ENCODE assay signal across 8 cellular contexts in the genomic region with DNA sequence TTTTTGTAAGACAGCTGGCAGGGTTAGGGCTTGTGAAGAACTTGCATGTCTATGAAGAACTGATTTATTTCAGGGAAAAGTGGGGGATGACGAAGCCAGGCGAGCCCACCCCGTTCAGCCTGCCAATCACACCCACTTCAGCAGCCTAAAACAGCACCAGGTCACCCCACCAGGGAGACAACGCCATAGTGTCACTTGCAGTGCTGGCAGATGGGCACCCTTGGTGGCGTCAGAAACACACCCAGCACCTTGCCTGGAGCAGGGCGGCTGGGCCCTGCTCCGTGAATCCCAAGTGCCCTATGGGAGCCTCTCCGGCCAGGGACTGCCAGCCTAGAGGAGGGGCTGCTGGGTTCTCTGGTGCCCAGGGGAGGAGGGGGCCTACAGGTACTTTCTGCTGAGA. TPM values are rescaled to one million over a fixed set of nuclear protein-coding genes. Genes with fewer than 3 reads are reported as not detected.
A peak's percentile ranks its signal among the peaks of the same experiment; 100 is the strongest.
DNase-seq lines count a peak whose midpoint lies in the region; ATAC-seq and TF ChIP-seq lines count a peak whose summit lies in the region.

No MANE protein-coding gene starts in this region.

- H3K4me1 Mint-ChIP-seq in activated CD8-positive, alpha-beta memory T cell treated with anti-CD3 and anti-CD28 coated beads, Interleukin-2, amount 10 ng/mL, durations not matched to agents 7 days and 5 days, result peaks cover 40% of the 10 kb centered on the region
- peaks cover 34% of the 10 kb centered on the region for H3K4me1 Mint-ChIP-seq in activated T-helper 1 cell treated with anti-CD3 and anti-CD28 coated beads, Interleukin-12 subunit alpha, Interleukin-12 subunit beta, Interleukin-2, Interleukin-4 antibody, amounts not matched to agents 30 ng/mL and 10 ng/mL and 1 ng/mL, durations not matched to agents 14 hours and 24 hours and 36 hours (ENCODE audit: low read depth)

- 32% methylated on average over 3 of the region's 8 CpGs for WGBS in suprapubic skin

- peaks cover 55% of the 10 kb centered on the region for H3K4me1 ChIP-seq in suprapubic skin

- CTCF ChIA-PET in activated CD8-positive, alpha-beta memory T cell treated with anti-CD3 and anti-CD28 coated beads, Interleukin-2, amount 10 ng/mL, durations not matched to agents 7 days and 5 days (lab: Charles Lee), result interaction anchor here (1.3 kb wide), 1 partner anchor 125 kb away, joined by 3 read pairs; no protein-coding TSS in a partner anchor

- no peak for TF ChIP-seq POLR2A in suprapubic skin (IDR thresholded peaks at IDR 0.05)

- no peak for DNase-seq in activated CD8-positive, alpha-beta memory T cell treated with anti-CD3 and anti-CD28 coated beads, Interleukin-2, amount 10 ng/mL, durations not matched to agents 7 days and 5 days
- no peak for DNase-seq in activated CD8-positive, alpha-beta memory T cell treated with anti-CD3 and anti-CD28 coated beads, Interleukin-2, amount 50 U/mL, for 48 hours
- no peak for DNase-seq in activated T-helper 1 cell treated with anti-CD3 and anti-CD28 coated beads, Interleukin-12 subunit alpha, Interleukin-12 subunit beta, Interleukin-2, Interleukin-4 antibody, amounts not matched to agents 30 ng/mL and 10 ng/mL and 1 ng/mL, durations not matched to agents 14 hours and 24 hours and 36 hours (ENCODE audit: low spot score)
- DNase-seq in left colon (peak; percentile 43 to 44), suprapubic skin (ENCODE audit: low spot score in 2 of 2) (no peak), A172 (ENCODE audit: low spot score) (no peak), NCI-H446 (lab: John Stamatoyannopoulos, UW) (no peak)

- no peak for ATAC-seq in activated CD8-positive, alpha-beta memory T cell treated with anti-CD3 and anti-CD28 coated beads, Interleukin-2, amount 10 ng/mL, durations not matched to agents 7 days and 5 days
- ATAC-seq in left colon, result peak; percentile 13
- no peak for ATAC-seq in HG03460 (IDR thresholded peaks at IDR 0.05; ENCODE audit: unreplicated experiment)

- no peaks in the 10 kb centered on the region for H3K27me3 ChIP-seq in suprapubic skin

- H3K36me3 ChIP-seq in suprapubic skin, result peaks cover 38% of the 10 kb centered on the region

- H3K27me3 Mint-ChIP-seq in activated CD8-positive, alpha-beta memory T cell treated with anti-CD3 and anti-CD28 coated beads, Interleukin-2, amount 10 ng/mL, durations not matched to agents 7 days and 5 days, result no peaks in the 10 kb centered on the region
- no peaks in the 10 kb centered on the region for H3K27me3 Mint-ChIP-seq in activated T-helper 1 cell treated with anti-CD3 and anti-CD28 coated beads, Interleukin-12 subunit alpha, Interleukin-12 subunit beta, Interleukin-2, Interleukin-4 antibody, amounts not matched to agents 30 ng/mL and 10 ng/mL and 1 ng/mL, durations not matched to agents 14 hours and 24 hours and 36 hours (ENCODE audit: insufficient read depth)

- peak overlapping the region; percentile 77 for H3K27ac Mint-ChIP-seq in activated CD8-positive, alpha-beta memory T cell treated with anti-CD3 and anti-CD28 coated beads, Interleukin-2, amount 10 ng/mL, durations not matched to agents 7 days and 5 days
- H3K27ac Mint-ChIP-seq in activated T-helper 1 cell treated with anti-CD3 and anti-CD28 coated beads, Interleukin-12 subunit alpha, Interleukin-12 subunit beta, Interleukin-2, Interleukin-4 antibody, amounts not matched to agents 30 ng/mL and 10 ng/mL and 1 ng/mL, durations not matched to agents 14 hours and 24 hours and 36 hours, result peak overlapping the region; percentile 65

- intact Hi-C loops in activated T-helper 1 cell treated with anti-CD3 and anti-CD28 coated beads, Interleukin-12 subunit alpha, Interleukin-12 subunit beta, Interleukin-2, Interleukin-4 antibody, amounts not matched to agents 30 ng/mL and 10 ng/mL and 1 ng/mL, durations not matched to agents 14 hours and 24 hours and 36 hours (cut with micrococcal nuclease), result no loop called here
- intact Hi-C loops in left colon (cut with DNase I, micrococcal nuclease), result no loop called here

- no peaks in the 10 kb centered on the region for H3K9me3 Mint-ChIP-seq in activated CD8-positive, alpha-beta memory T cell treated with anti-CD3 and anti-CD28 coated beads, Interleukin-2, amount 10 ng/mL, durations not matched to agents 7 days and 5 days (ENCODE audit: low read depth)
- H3K9me3 Mint-ChIP-seq in activated T-helper 1 cell treated with anti-CD3 and anti-CD28 coated beads, Interleukin-12 subunit alpha, Interleukin-12 subunit beta, Interleukin-2, Interleukin-4 antibody, amounts not matched to agents 30 ng/mL and 10 ng/mL and 1 ng/mL, durations not matched to agents 14 hours and 24 hours and 36 hours, result no peaks in the 10 kb centered on the region

- peak overlapping the region; percentile 78 for H3K27ac ChIP-seq in suprapubic skin

- no peak for TF ChIP-seq CTCF in suprapubic skin (IDR thresholded peaks at IDR 0.05)

- H3K4me3 Mint-ChIP-seq in activated CD8-positive, alpha-beta memory T cell treated with anti-CD3 and anti-CD28 coated beads, Interleukin-2, amount 10 ng/mL, durations not matched to agents 7 days and 5 days, result no peak overlapping the region
- no peak overlapping the region for H3K4me3 Mint-ChIP-seq in activated T-helper 1 cell treated with anti-CD3 and anti-CD28 coated beads, Interleukin-12 subunit alpha, Interleukin-12 subunit beta, Interleukin-2, Interleukin-4 antibody, amounts not matched to agents 30 ng/mL and 10 ng/mL and 1 ng/mL, durations not matched to agents 14 hours and 24 hours and 36 hours

- peaks cover 25% of the 10 kb centered on the region for H3K36me3 Mint-ChIP-seq in activated CD8-positive, alpha-beta memory T cell treated with anti-CD3 and anti-CD28 coated beads, Interleukin-2, amount 10 ng/mL, durations not matched to agents 7 days and 5 days
- H3K36me3 Mint-ChIP-seq in activated T-helper 1 cell treated with anti-CD3 and anti-CD28 coated beads, Interleukin-12 subunit alpha, Interleukin-12 subunit beta, Interleukin-2, Interleukin-4 antibody, amounts not matched to agents 30 ng/mL and 10 ng/mL and 1 ng/mL, durations not matched to agents 14 hours and 24 hours and 36 hours (ENCODE audit: low read depth), result peaks cover 26% of the 10 kb centered on the region

- no peak overlapping the region for H3K4me3 ChIP-seq in suprapubic skin

- H3K9me3 ChIP-seq in suprapubic skin, result no peaks in the 10 kb centered on the region

- TF ChIP-seq EP300 in suprapubic skin (IDR thresholded peaks at IDR 0.05), result no peak

RNA-seq across cellular contexts. Expression of a gene that starts 5.0 kb away (rescaled TPM):
- total RNA-seq in activated CD8-positive, alpha-beta memory T cell treated with anti-CD3 and anti-CD28 coated beads, Interleukin-2, amount 10 ng/mL, durations not matched to agents 7 days and 5 days, result 100 to 1,000 TPM in 1 of 2 experiments, 10 to 100 TPM in 1; 97.9 to 100 TPM
- total RNA-seq in activated T-helper 1 cell treated with anti-CD3 and anti-CD28 coated beads, Interleukin-12 subunit alpha, Interleukin-12 subunit beta, Interleukin-2, Interleukin-4 antibody, amounts not matched to agents 30 ng/mL and 10 ng/mL and 1 ng/mL, durations not matched to agents 14 hours and 24 hours and 36 hours, result 95.5 and 96.8 TPM in 2 replicates
- total RNA-seq in left colon (100 to 1,000 TPM; 141 to 156 TPM), suprapubic skin (10 to 100 TPM; 55.5 to 78.3 (median 64.1) TPM)
- total RNA-seq in A172 (2014; rRNA removed; shearing (Covaris generic)), result 28.4 and 31.5 TPM in 2 replicates

RNA-seq across cellular contexts. Expression of a gene that starts 59.2 kb away (rescaled TPM):
- 100 to 1,000 TPM in 1 of 2 experiments, 10 to 100 TPM in 1; 80.5 to 100 TPM for total RNA-seq in activated CD8-positive, alpha-beta memory T cell treated with anti-CD3 and anti-CD28 coated beads, Interleukin-2, amount 10 ng/mL, durations not matched to agents 7 days and 5 days
- total RNA-seq in activated T-helper 1 cell treated with anti-CD3 and anti-CD28 coated beads, Interleukin-12 subunit alpha, Interleukin-12 subunit beta, Interleukin-2, Interleukin-4 antibody, amounts not matched to agents 30 ng/mL and 10 ng/mL and 1 ng/mL, durations not matched to agents 14 hours and 24 hours and 36 hours, result 74.4 and 81.7 TPM in 2 replicates
- total RNA-seq in left colon (10 to 100 TPM; 66.4 to 72.3 TPM), suprapubic skin (100 to 1,000 TPM in 1 of 4 donors, 10 to 100 TPM in 3; 23.6 to 136 (median 53.4) TPM)
- total RNA-seq in A172 (2014; rRNA removed; shearing (Covaris generic)), result 6.6 and 9.8 TPM in 2 replicates

Comparison
In these comparisons a context has a peak if more than half of its experiments do, and no peak if none do; other contexts are left out.
1. DNase-seq: peak in left colon (2 of 2); none in activated CD8-positive, alpha-beta memory T cell treated with anti-CD3 and anti-CD28 coated beads, Interleukin-2, amount 10 ng/mL, durations not matched to agents 7 days and 5 days (single experiment), activated CD8-positive, alpha-beta memory T cell treated with anti-CD3 and anti-CD28 coated beads, Interleukin-2, amount 50 U/mL, for 48 hours (single experiment), activated T-helper 1 cell treated with anti-CD3 and anti-CD28 coated beads, Interleukin-12 subunit alpha, Interleukin-12 subunit beta, Interleukin-2, Interleukin-4 antibody, amounts not matched to agents 30 ng/mL and 10 ng/mL and 1 ng/mL, durations not matched to agents 14 hours and 24 hours and 36 hours (single experiment), suprapubic skin (0 of 2), A172 (single experiment) and NCI-H446 (0 of 2).